1 cellular context compared by ENCODE assay signal in genomic region chr19:14405758-14406644, GRCh38.
TF ChIP-seq lines count a peak whose summit lies in the region.

No MANE protein-coding gene starts in this region.

TF ChIP-seq in K562, 482 proteins besides CTCF, POLR2A, EP300 and RAD21 (continued from another document and continues in another):
- no peak; the same call in 1 of the 2 replicates for TF ChIP-seq MGA (IDR thresholded peaks at IDR 0.05)
- no peak; a peak in 1 of 4 replicates for TF ChIP-seq KDM4B (IDR thresholded peaks at IDR 0.05; ENCODE audit: borderline replicate concordance in 2 of 2, low read depth in 1 of 2)
- no peak for TF ChIP-seq ATF1 (CRISPR knock-in tag; IDR thresholded peaks at IDR 0.05)
- TF ChIP-seq ATF1 (tag; IDR thresholded peaks at IDR 0.05) = peak; percentile 57
- TF ChIP-seq JUNB (CRISPR knock-in tag; conservative IDR thresholded peaks at IDR 0.05) = no peak
- no peak for TF ChIP-seq ZNF76 (CRISPR knock-in tag; IDR thresholded peaks at IDR 0.05; ENCODE audit: borderline replicate concordance)
- no peak for TF ChIP-seq MYC (IDR thresholded peaks at IDR 0.05; ENCODE audit: low read depth, low read length)
- no peak for TF ChIP-seq MYC (CRISPR knock-in tag; IDR thresholded peaks at IDR 0.05; ENCODE audit: borderline replicate concordance, low read depth)
- no peak for TF ChIP-seq HNRNPLL (IDR thresholded peaks at IDR 0.05; ENCODE audit: low read depth, low read length, poor library complexity, severe bottlenecking)
- TF ChIP-seq NEUROD1 (IDR thresholded peaks at IDR 0.05; ENCODE audit: borderline replicate concordance, low read depth, low read length, partially characterized antibody) = no peak
- no peak for TF ChIP-seq ZFPM2 (CRISPR knock-in tag; IDR thresholded peaks at IDR 0.05)
- peak; percentile 24; the same call in 1 of the 2 replicates for TF ChIP-seq KLF16 (IDR thresholded peaks at IDR 0.05)
- TF ChIP-seq ZNF316 (IDR thresholded peaks at IDR 0.05) = no peak
- TF ChIP-seq STAT5B (CRISPR knock-in tag; IDR thresholded peaks at IDR 0.05) = no peak
- no peak for TF ChIP-seq NR0B1 (IDR thresholded peaks at IDR 0.05; ENCODE audit: partially characterized antibody)
- TF ChIP-seq ZNF197 (CRISPR knock-in tag; IDR thresholded peaks at IDR 0.05; ENCODE audit: low read depth) = no peak
- TF ChIP-seq ZBTB26 (CRISPR knock-in tag; IDR thresholded peaks at IDR 0.05) = 0 out of 2 replicates have a peak, but pooled peaks have one; percentile 31
- TF ChIP-seq ZBTB7A (IDR thresholded peaks at IDR 0.05; ENCODE audit: borderline replicate concordance, control insufficient read depth, low read depth, low read length) = peak; percentile 92; the same call in 1 of the 2 replicates
- no peak for TF ChIP-seq KLF1 (tag; IDR thresholded peaks at IDR 0.05)
- TF ChIP-seq CREM (IDR thresholded peaks at IDR 0.05; ENCODE audit: low read depth) = peak; percentile 90
- TF ChIP-seq PCBP1 (IDR thresholded peaks at IDR 0.05; ENCODE audit: low read depth, low read length, poor library complexity, severe bottlenecking) = no peak
- TF ChIP-seq DACH1 (IDR thresholded peaks at IDR 0.05; ENCODE audit: partially characterized antibody) = no peak
- TF ChIP-seq, protein P1, sequence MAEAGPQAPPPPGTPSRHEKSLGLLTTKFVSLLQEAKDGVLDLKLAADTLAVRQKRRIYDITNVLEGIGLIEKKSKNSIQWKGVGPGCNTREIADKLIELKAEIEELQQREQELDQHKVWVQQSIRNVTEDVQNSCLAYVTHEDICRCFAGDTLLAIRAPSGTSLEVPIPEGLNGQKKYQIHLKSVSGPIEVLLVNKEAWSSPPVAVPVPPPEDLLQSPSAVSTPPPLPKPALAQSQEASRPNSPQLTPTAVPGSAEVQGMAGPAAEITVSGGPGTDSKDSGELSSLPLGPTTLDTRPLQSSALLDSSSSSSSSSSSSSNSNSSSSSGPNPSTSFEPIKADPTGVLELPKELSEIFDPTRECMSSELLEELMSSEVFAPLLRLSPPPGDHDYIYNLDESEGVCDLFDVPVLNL (CRISPR knock-in tag; IDR thresholded peaks at IDR 0.05; ENCODE audit: low read depth) = no peak
- peak; percentile 70 for TF ChIP-seq EGR1 (conservative IDR thresholded peaks at IDR 0.05)
- TF ChIP-seq ZHX1 (conservative IDR thresholded peaks at IDR 0.05; ENCODE audit: low read length) = no peak
- TF ChIP-seq NBN (IDR thresholded peaks at IDR 0.05; ENCODE audit: low read depth) = no peak
- no peak for TF ChIP-seq MLLT1 (IDR thresholded peaks at IDR 0.05)
- no peak for TF ChIP-seq ATF4 (CRISPR knock-in tag; IDR thresholded peaks at IDR 0.05)
- no peak for TF ChIP-seq KLF6 (CRISPR knock-in tag; IDR thresholded peaks at IDR 0.05; ENCODE audit: borderline replicate concordance)
- TF ChIP-seq BRD9 (IDR thresholded peaks at IDR 0.05; ENCODE audit: low read depth, partially characterized antibody) = no peak
- TF ChIP-seq TRIM28 (IDR thresholded peaks at IDR 0.05) = no peak
- TF ChIP-seq EZH2 (IDR thresholded peaks at IDR 0.05; ENCODE audit: borderline replicate concordance, low read depth, low read length) = no peak
- TF ChIP-seq BRCA1 (IDR thresholded peaks at IDR 0.05) = no peak
- no peak for TF ChIP-seq BRCA1 (CRISPR knock-in tag; IDR thresholded peaks at IDR 0.05)
- TF ChIP-seq VEZF1 (CRISPR knock-in tag; IDR thresholded peaks at IDR 0.05) = peak; percentile 91
- TF ChIP-seq MEIS2 (IDR thresholded peaks at IDR 0.05; ENCODE audit: partially characterized antibody) = no peak
- no peak for TF ChIP-seq TEAD1 (CRISPR knock-in tag; IDR thresholded peaks at IDR 0.05)
- no peak for TF ChIP-seq IRF2 (CRISPR knock-in tag; IDR thresholded peaks at IDR 0.05)
- TF ChIP-seq ZBED1 (IDR thresholded peaks at IDR 0.05) = 0 out of 2 replicates have a peak, but pooled peaks have one; percentile 20
- peak; percentile 78 for TF ChIP-seq GABPB1 (CRISPR knock-in tag; IDR thresholded peaks at IDR 0.05)
- TF ChIP-seq GATAD2A (IDR thresholded peaks at IDR 0.05) = no peak
- TF ChIP-seq SMARCA5 (IDR thresholded peaks at IDR 0.05) = no peak
- no peak for TF ChIP-seq BMI1 (IDR thresholded peaks at IDR 0.05; ENCODE audit: low read length)
- TF ChIP-seq RBM22 (IDR thresholded peaks at IDR 0.05; ENCODE audit: low read depth, low read length, poor library complexity, severe bottlenecking) = no peak
